In genomic region chr3:122014741-122015140, GRCh38 we compare ENCODE assay signal across 11 cellular contexts. TPM values are rescaled to one million over a fixed set of nuclear protein-coding genes. Genes with fewer than 3 reads are reported as not detected.
DNase-seq lines count a peak whose midpoint lies in the region; ATAC-seq and TF ChIP-seq lines count a peak whose summit lies in the region.
"Had no signal": no experiment of that assay in that cellular context is flagged by ENCODE, and none has a peak within 500 bp of the region (broad histone marks: within the 10 kb centered on the region; RNA-seq: fewer than 3 reads in every experiment).

No MANE protein-coding gene starts in this region.

- H3K36me3 ChIP-seq in mucosa of descending colon (ENCODE audit: low read depth) (no peaks in the 10 kb centered on the region), left lung (no peaks in the 10 kb centered on the region)

- no peak overlapping the region for H3K27ac ChIP-seq in left lung

- H3K36me3 Mint-ChIP-seq in activated CD8-positive, alpha-beta memory T cell treated with anti-CD3 and anti-CD28 coated beads, Interleukin-2, amount 10 ng/mL, durations not matched to agents 7 days and 5 days = peaks cover 27% of the 10 kb centered on the region
- H3K36me3 Mint-ChIP-seq: WTC11 had no signal

- H3K27me3 ChIP-seq in left lung = no peaks in the 10 kb centered on the region

- H3K4me3 ChIP-seq in mucosa of descending colon (no peak overlapping the region), left lung (no peak overlapping the region)

- no peak overlapping the region for H3K27ac Mint-ChIP-seq in activated CD8-positive, alpha-beta memory T cell treated with anti-CD3 and anti-CD28 coated beads, Interleukin-2, amount 10 ng/mL, durations not matched to agents 7 days and 5 days
- H3K27ac Mint-ChIP-seq: WTC11 had no signal

- peak; percentile 78 for ATAC-seq in activated CD8-positive, alpha-beta memory T cell treated with anti-CD3 and anti-CD28 coated beads, Interleukin-2, amount 10 ng/mL, durations not matched to agents 7 days and 5 days
- ATAC-seq in GM21447 (IDR thresholded peaks at IDR 0.05; ENCODE audit: unreplicated experiment) (peak; percentile 69), HG03139 (IDR thresholded peaks at IDR 0.05; ENCODE audit: unreplicated experiment) (peak; percentile 75), mucosa of descending colon (peak; percentile 27), Right ventricle myocardium inferior (no peak), left lung (no peak)
- ATAC-seq: WTC11 had no signal

- H3K9me3 ChIP-seq in mucosa of descending colon (no peaks in the 10 kb centered on the region), left lung (no peaks in the 10 kb centered on the region)

- intact Hi-C loops in mucosa of descending colon (cut with DNase I, micrococcal nuclease) (no loop called here), Right ventricle myocardium inferior (cut with DNase I) (no loop called here), left lung (cut with DNase I) (no loop called here)

- H3K4me1 ChIP-seq in mucosa of descending colon (ENCODE audit: low read depth) (peaks cover 12% of the 10 kb centered on the region), left lung (no peaks in the 10 kb centered on the region)

- TF ChIP-seq CTCF in mucosa of descending colon (IDR thresholded peaks at IDR 0.05) (no peak), left lung (IDR thresholded peaks at IDR 0.05) (no peak)

- H3K4me3 Mint-ChIP-seq in activated CD8-positive, alpha-beta memory T cell treated with anti-CD3 and anti-CD28 coated beads, Interleukin-2, amount 10 ng/mL, durations not matched to agents 7 days and 5 days = no peak overlapping the region
- H3K4me3 Mint-ChIP-seq: WTC11 had no signal

- peak; percentile 55 for DNase-seq in activated CD8-positive, alpha-beta memory T cell treated with anti-CD3 and anti-CD28 coated beads, Interleukin-2, amount 10 ng/mL, durations not matched to agents 7 days and 5 days
- DNase-seq in activated CD8-positive, alpha-beta memory T cell treated with anti-CD3 and anti-CD28 coated beads for 24 hours = no peak
- DNase-seq in mucosa of descending colon (no peak), Right ventricle myocardium inferior (ENCODE audit: missing footprints) (no peak), activated gamma-delta T cell (lab: John Stamatoyannopoulos, UW) (no peak), left lung (no peak)
- DNase-seq: foreskin melanocyte, NCI-H774 had no signal

- peaks cover 9% of the 10 kb centered on the region for H3K9me3 Mint-ChIP-seq in activated CD8-positive, alpha-beta memory T cell treated with anti-CD3 and anti-CD28 coated beads, Interleukin-2, amount 10 ng/mL, durations not matched to agents 7 days and 5 days (ENCODE audit: low read depth)
- H3K9me3 Mint-ChIP-seq: WTC11 had no signal

- CTCF ChIA-PET in activated CD8-positive, alpha-beta memory T cell treated with anti-CD3 and anti-CD28 coated beads, Interleukin-2, amount 10 ng/mL, durations not matched to agents 7 days and 5 days (lab: Charles Lee) = no interaction called here

- H3K27me3 Mint-ChIP-seq in activated CD8-positive, alpha-beta memory T cell treated with anti-CD3 and anti-CD28 coated beads, Interleukin-2, amount 10 ng/mL, durations not matched to agents 7 days and 5 days = peaks cover 7% of the 10 kb centered on the region

- H3K4me1 Mint-ChIP-seq in activated CD8-positive, alpha-beta memory T cell treated with anti-CD3 and anti-CD28 coated beads, Interleukin-2, amount 10 ng/mL, durations not matched to agents 7 days and 5 days = peaks cover 51% of the 10 kb centered on the region

RNA-seq across cellular contexts. Expression of gene ILDR1, which starts 7.3 kb away (rescaled TPM):
- 1 to 10 TPM; 3.8 to 4.5 TPM for total RNA-seq in activated CD8-positive, alpha-beta memory T cell treated with anti-CD3 and anti-CD28 coated beads, Interleukin-2, amount 10 ng/mL, durations not matched to agents 7 days and 5 days
- total RNA-seq in mucosa of descending colon (10 to 100 TPM; 10.9 to 36.8 (median 17.2) TPM), Right ventricle myocardium inferior (0.16 TPM), left lung (1 to 10 TPM; 5.3 to 9.8 TPM)

RNA-seq across cellular contexts. Expression of gene CD86, which starts 40.4 kb away (rescaled TPM):
- 10 to 100 TPM; 23.4 to 25.3 TPM for total RNA-seq in activated CD8-positive, alpha-beta memory T cell treated with anti-CD3 and anti-CD28 coated beads, Interleukin-2, amount 10 ng/mL, durations not matched to agents 7 days and 5 days
- total RNA-seq in mucosa of descending colon (1 to 10 TPM; 3.7 to 5.8 (median 5.1) TPM), Right ventricle myocardium inferior (4.2 TPM), left lung (10 to 100 TPM; 13.4 to 17.6 TPM)

Comparison
In these comparisons a context has a peak if more than half of its experiments do, and no peak if none do; other contexts are left out.
1. ATAC-seq: peak in activated CD8-positive, alpha-beta memory T cell treated with anti-CD3 and anti-CD28 coated beads, Interleukin-2, amount 10 ng/mL, durations not matched to agents 7 days and 5 days (single experiment), GM21447 (single experiment), HG03139 (single experiment) and mucosa of descending colon (single experiment); none in Right ventricle myocardium inferior (single experiment) and left lung (single experiment).